10 cellular contexts compared by ENCODE assay signal in the genomic region with DNA sequence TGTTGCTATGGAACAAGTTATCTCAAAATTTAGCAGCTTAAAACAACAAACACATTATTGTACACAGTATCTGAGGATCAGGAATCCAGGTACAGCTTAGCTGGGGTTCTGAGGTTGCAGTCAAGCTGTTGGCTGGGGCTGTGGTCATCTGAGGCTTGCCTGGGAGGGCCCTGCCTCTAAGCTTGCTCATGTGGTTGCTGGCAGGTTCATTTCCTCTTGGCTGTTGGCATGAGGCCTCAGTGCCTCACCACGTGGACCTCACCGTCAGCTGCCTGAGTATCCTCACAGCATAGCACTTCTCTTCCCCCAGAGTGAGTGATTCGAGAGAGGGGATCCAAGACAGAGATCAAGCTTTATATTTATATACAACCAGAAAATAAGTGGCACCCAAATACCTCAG. TPM values are rescaled to one million over a fixed set of nuclear protein-coding genes. Genes with fewer than 3 reads are reported as not detected.
DNase-seq lines count a peak whose midpoint lies in the region; ATAC-seq, FAIRE-seq and TF ChIP-seq lines count a peak whose summit lies in the region.
"Had no signal": no experiment of that assay in that cellular context is flagged by ENCODE, and none has a peak within 500 bp of the region (broad histone marks: within the 10 kb centered on the region; RNA-seq: fewer than 3 reads in every experiment).

No MANE protein-coding gene starts in this region.

- in situ Hi-C loops in mammary epithelial cell (cut with MboI; ENCODE audit: low sequenced_read_pairs in 2 of 2): loop anchor here in 1 of 2 donors (25.0 kb wide), 1 partner anchor 332 kb away; the partner anchor contains the start of gene SIPA1L2

- peak; percentile 81 for FAIRE-seq in GM12891 (lab: Jason Lieb, UNC)

- H3K9me3 ChIP-seq in mammary epithelial cell (replicated peaks; ENCODE audit: insufficient read depth, low read length): no peaks in the 10 kb centered on the region
- H3K9me3 ChIP-seq: uterus had no signal

- no peak for ATAC-seq in GM21390 (IDR thresholded peaks at IDR 0.05; ENCODE audit: unreplicated experiment)

- no peak overlapping the region for H3K9ac ChIP-seq in mammary epithelial cell (ENCODE audit: insufficient read depth, low read length)
- H3K9ac ChIP-seq: SK-N-SH had no signal

- 42% methylated on average over 3 of the region's 3 CpGs for WGBS in mammary epithelial cell (ENCODE audit: low coverage, missing lambda C conversion rate)

- no peak overlapping the region for H3K4me2 ChIP-seq in mammary epithelial cell (ENCODE audit: insufficient read depth, low read depth, low read length)
- H3K4me2 ChIP-seq: SK-N-SH had no signal

- no peak overlapping the region for H3K27ac ChIP-seq in mammary epithelial cell (ENCODE audit: insufficient read depth, low read depth, low read length)
- H3K27ac ChIP-seq: uterus had no signal

- H3K79me2 ChIP-seq in mammary epithelial cell (ENCODE audit: insufficient read depth, low read length): peaks cover 2% of the 10 kb centered on the region

- H3K4me1 ChIP-seq in mammary epithelial cell (ENCODE audit: insufficient read depth, low read length): no peaks in the 10 kb centered on the region
- H3K4me1 ChIP-seq: uterus had no signal

- intact Hi-C loops in mammary epithelial cell (cut with micrococcal nuclease): no loop called here

- no peaks in the 10 kb centered on the region for H4K20me1 ChIP-seq in mammary epithelial cell (ENCODE audit: insufficient read depth, low read length)

- H3K27me3 ChIP-seq in mammary epithelial cell (ENCODE audit: insufficient read depth, low read length): no peaks in the 10 kb centered on the region
- H3K27me3 ChIP-seq: uterus had no signal

- H2AFZ ChIP-seq in mammary epithelial cell (ENCODE audit: low read depth, low read length): peak overlapping the region; percentile 3

- H3K36me3 ChIP-seq in mammary epithelial cell (ENCODE audit: insufficient read depth, low read length): peaks cover 12% of the 10 kb centered on the region
- H3K36me3 ChIP-seq: uterus had no signal

- CTCF ChIA-PET in mammary epithelial cell (lab: Charles Lee; ENCODE audit: low non-redundant PET): no interaction called here

- dilution Hi-C loops in mammary epithelial cell (cut with HindIII; ENCODE audit: low sequenced_read_pairs): no loop called here

- no peak overlapping the region for H3K4me3 ChIP-seq in mammary epithelial cell (replicated peaks in 1 of 3; ENCODE audit: insufficient read depth in 1 of 3, low read depth in 2 of 3, low read length in 3 of 3)
- H3K4me3 ChIP-seq: uterus had no signal

- TF ChIP-seq CTCF in mammary epithelial cell (conservative IDR thresholded peaks at IDR 0.05 in 1 of 2, IDR thresholded peaks at IDR 0.05 in 1 of 2; ENCODE audit: extremely low read depth in 1 of 2, insufficient read depth in 1 of 2, low read depth in 1 of 2, low read length in 2 of 2): no peak

- BruUV-seq in mammary epithelial cell (replicated peaks; lab: Mats Ljungman, UMichigan): no TSS peak

- no peak for TF ChIP-seq POLR2A in GM12891 (IDR thresholded peaks at IDR 0.05; ENCODE audit: low read depth, low read length)

- DNase-seq in GM12891 (ENCODE audit: insufficient read length, low spot score) (no peak), Kasumi-1 (lab: John Stamatoyannopoulos, UW) (peak; percentile 23 to 54), mammary epithelial cell (peak; percentile 38), midbrain (lab: John Stamatoyannopoulos, UW) (peak; percentile 24), SIG-M5 (lab: John Stamatoyannopoulos, UW) (no peak), KG1 (lab: John Stamatoyannopoulos, UW) (no peak)
- no peak for DNase-seq in stimulated activated CD4-positive, alpha-beta T cell treated with anti-CD3 and anti-CD28 coated beads, Interleukin-4, amount 100 ng/mL, for 1 hour
- DNase-seq: SK-N-SH, uterus had no signal

TF ChIP-seq in GM12891, 5 proteins besides CTCF, POLR2A, EP300 and RAD21:
- TF ChIP-seq PAX5 (IDR thresholded peaks at IDR 0.05; ENCODE audit: insufficient read depth, low read length, severe bottlenecking): no peak
- no peak for TF ChIP-seq POLR2AphosphoS5 (IDR thresholded peaks at IDR 0.05; ENCODE audit: low read depth, low read length)
- no peak for TF ChIP-seq SPI1 (IDR thresholded peaks at IDR 0.05; ENCODE audit: low read depth, low read length)
- TF ChIP-seq POU2F2 (IDR thresholded peaks at IDR 0.05; ENCODE audit: low read depth, low read length): no peak
- no peak for TF ChIP-seq TAF1 (IDR thresholded peaks at IDR 0.05; ENCODE audit: low read depth, low read length)
TF ChIP-seq in GM12891: peak in this region for 0.

RNA-seq across cellular contexts. Expression of gene NTPCR, which starts 18.6 kb away (rescaled TPM):
- 39.1 TPM for polyA plus RNA-seq in GM12891 (2012; ENCODE audit: low read depth, missing spikeins)
- total RNA-seq in mammary epithelial cell: 10 to 100 TPM; 15.3 to 47.0 TPM
- polyA plus RNA-seq in mammary epithelial cell: 23.3 TPM
- polyA minus RNA-seq in mammary epithelial cell: 7.8 TPM

Comparison
In these comparisons a context has a peak if more than half of its experiments do, and no peak if none do; other contexts are left out.
1. DNase-seq: peak in Kasumi-1 (2 of 2), mammary epithelial cell (single experiment) and midbrain (single experiment); none in GM12891 (single experiment), SIG-M5 (single experiment), stimulated activated CD4-positive, alpha-beta T cell treated with anti-CD3 and anti-CD28 coated beads, Interleukin-4, amount 100 ng/mL, for 1 hour (single experiment) and KG1 (single experiment).